In genomic region chr11:35526370-35526792, GRCh38 we compare ENCODE assay signal across 1 cellular context.
TF ChIP-seq lines count a peak whose summit lies in the region.

No MANE protein-coding gene starts in this region.

TF ChIP-seq in GM23338, 12 proteins besides CTCF, POLR2A, EP300 and RAD21:
- TF ChIP-seq ZNF462 (CRISPR knock-in tag; IDR thresholded peaks at IDR 0.05), result no peak
- no peak for TF ChIP-seq POLR2AphosphoS5 (IDR thresholded peaks at IDR 0.05; ENCODE audit: low read depth)
- TF ChIP-seq JUNB (IDR thresholded peaks at IDR 0.05; ENCODE audit: unreplicated experiment), result no peak
- no peak for TF ChIP-seq ZNF114 (CRISPR knock-in tag; IDR thresholded peaks at IDR 0.05)
- TF ChIP-seq STAT1 (IDR thresholded peaks at IDR 0.05; ENCODE audit: unreplicated experiment), result no peak
- no peak for TF ChIP-seq ZNF331 (CRISPR knock-in tag; IDR thresholded peaks at IDR 0.05; ENCODE audit: low read depth)
- no peak for TF ChIP-seq REST (IDR thresholded peaks at IDR 0.05; ENCODE audit: unreplicated experiment)
- no peak for TF ChIP-seq CREB1 (CRISPR knock-in tag; IDR thresholded peaks at IDR 0.05; ENCODE audit: low read depth)
